Comparison of ENCODE assay signal across 9 cellular contexts in genomic region chr1:150065184-150065871, GRCh38.
A peak's percentile ranks its signal among the peaks of the same experiment; 100 is the strongest.
DNase-seq lines count a peak whose midpoint lies in the region; ATAC-seq lines count a peak whose summit lies in the region.
"Had no signal": no experiment of that assay in that cellular context is flagged by ENCODE, and none has a peak within 500 bp of the region (broad histone marks: within the 10 kb centered on the region; RNA-seq: fewer than 3 reads in every experiment).

No MANE protein-coding gene starts in this region.

- no peaks in the 10 kb centered on the region for H3K27me3 ChIP-seq in muscle layer of duodenum (ENCODE audit: low read depth, low read length)

- ATAC-seq in GM19455 (IDR thresholded peaks at IDR 0.05; ENCODE audit: unreplicated experiment) = no peak
- ATAC-seq in activated CD4-positive, CD25-positive, alpha-beta regulatory T cell treated with anti-CD3 and anti-CD28 coated beads, Interleukin-2, amount 50 U/mL, for 24 hours = no peak
- ATAC-seq in HG02623 (IDR thresholded peaks at IDR 0.05; ENCODE audit: unreplicated experiment) = no peak

- H3K4me3 ChIP-seq in muscle layer of duodenum (ENCODE audit: low read depth in 1 of 2, low read length in 2 of 2) = no peak overlapping the region

- H3K27ac ChIP-seq in muscle layer of duodenum (ENCODE audit: low read length) = peak overlapping the region; percentile 97
- H3K27ac ChIP-seq: neutrophil had no signal

- DNase-seq in AG08395 (ENCODE audit: low spot score) (peak; percentile 48), HCEC 1CT (peak; percentile 77), amniotic stem cell (lab: John Stamatoyannopoulos, UW) (peak; percentile 21), NCI-H1092 treated with DMSO at 0.1 percent for 48 hours (lab: John Stamatoyannopoulos, UW) (no peak)

- peaks cover 15% of the 10 kb centered on the region in 2 donors for H3K4me1 ChIP-seq in muscle layer of duodenum (ENCODE audit: control insufficient read depth in 1 of 2, insufficient read depth in 2 of 2, low read length in 2 of 2)

- H3K36me3 ChIP-seq in muscle layer of duodenum (ENCODE audit: control insufficient read depth in 1 of 2, insufficient read depth in 2 of 2, low read length in 2 of 2) = peaks cover 0 to 6% of the 10 kb centered on the region in 2 donors
- H3K36me3 ChIP-seq: neutrophil had no signal

- H3K9me3 ChIP-seq in muscle layer of duodenum (ENCODE audit: control insufficient read depth in 1 of 2, low read length in 2 of 2) = no peaks in the 10 kb centered on the region
- H3K9me3 ChIP-seq: neutrophil had no signal
